Comparison of ENCODE assay signal across 8 cellular contexts in the genomic region with DNA sequence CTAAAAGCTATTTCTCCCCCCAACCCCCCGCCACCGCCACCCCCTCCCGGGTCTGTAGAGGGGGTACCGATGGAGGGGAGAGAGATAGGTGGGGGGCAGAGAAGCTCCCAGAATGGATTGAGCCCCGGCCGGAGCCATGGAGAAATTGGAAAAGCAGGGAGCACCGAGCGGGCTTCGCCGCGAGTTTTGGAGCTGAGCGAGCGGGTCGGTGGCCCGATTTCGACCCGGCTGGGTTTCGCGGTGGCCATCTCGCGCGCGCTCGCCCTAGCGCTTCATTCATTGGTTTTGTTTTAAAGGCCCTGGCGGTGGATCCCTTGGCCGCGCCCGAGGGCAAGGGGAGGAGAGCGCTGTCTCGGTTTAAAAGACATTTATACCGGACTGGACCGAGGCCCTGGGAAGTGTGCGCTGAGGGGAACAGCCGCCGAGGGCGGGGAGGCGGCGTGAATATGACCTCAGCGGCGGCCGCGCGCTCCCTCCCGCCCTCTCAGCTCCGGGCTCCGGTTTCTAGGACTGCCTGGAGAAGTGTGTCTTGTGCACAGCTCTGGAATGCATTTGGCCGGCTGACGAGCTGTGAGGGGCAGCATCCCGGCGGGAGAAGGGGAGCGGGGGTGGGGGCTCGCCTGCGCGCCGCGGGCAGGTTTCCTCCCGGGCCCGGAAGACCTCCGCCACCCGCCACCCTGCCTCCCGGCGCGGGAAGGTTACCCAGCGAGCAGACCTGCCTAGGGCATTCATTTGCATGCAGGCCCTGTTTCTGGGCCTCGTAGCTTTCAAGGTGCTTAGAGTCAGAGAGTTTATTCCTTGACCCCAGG. TPM values are rescaled to one million over a fixed set of nuclear protein-coding genes. Genes with fewer than 3 reads are reported as not detected.
DNase-seq lines count a peak whose midpoint lies in the region; ATAC-seq, FAIRE-seq and TF ChIP-seq lines count a peak whose summit lies in the region.

No MANE protein-coding gene starts in this region.

- peak overlapping the region; percentile 100 for H3K27ac ChIP-seq in HUES6 (ENCODE audit: low read depth, low read length)

- no peak for FAIRE-seq in RCC 7860 (lab: Jason Lieb, UNC)

- peak overlapping the region; percentile 84 for H3K27ac Mint-ChIP-seq in activated naive CD8-positive, alpha-beta T cell treated with anti-CD3 and anti-CD28 coated beads for 36 hours
- H3K27ac Mint-ChIP-seq in glutamatergic neuron (ENCODE audit: unreplicated experiment) = peak overlapping the region; percentile 92

- DNase-seq in DMS79 (lab: John Stamatoyannopoulos, UW) = peak; percentile 62
- peak; percentile 78 for DNase-seq in RCC 7860 (ENCODE audit: low spot score)
- DNase-seq in activated naive CD8-positive, alpha-beta T cell treated with anti-CD3 and anti-CD28 coated beads for 36 hours = peak; percentile 45
- DNase-seq in glutamatergic neuron = peak; percentile 77
- DNase-seq in omental fat pad (ENCODE audit: low spot score) = no peak
- DNase-seq in inferior parietal cortex (ENCODE audit: extremely low spot score) = no peak

- no peaks in the 10 kb centered on the region for H3K9me3 ChIP-seq in HUES6 (ENCODE audit: control insufficient read depth, insufficient read depth, low read depth, low read length)

- peaks cover under 1% of the 10 kb centered on the region for H3K27me3 Mint-ChIP-seq in activated naive CD8-positive, alpha-beta T cell treated with anti-CD3 and anti-CD28 coated beads for 36 hours
- H3K27me3 Mint-ChIP-seq in glutamatergic neuron (ENCODE audit: unreplicated experiment) = peaks cover 10% of the 10 kb centered on the region

- peak overlapping the region; percentile 81 for H3K4me3 Mint-ChIP-seq in activated naive CD8-positive, alpha-beta T cell treated with anti-CD3 and anti-CD28 coated beads for 36 hours
- peak overlapping the region; percentile 89 for H3K4me3 Mint-ChIP-seq in glutamatergic neuron (ENCODE audit: unreplicated experiment)

- ATAC-seq in GM21381 (IDR thresholded peaks at IDR 0.05; ENCODE audit: unreplicated experiment) = peak; percentile 25
- peak; percentile 69 for ATAC-seq in omental fat pad (ENCODE audit: low FRiP score)

- peaks cover 42% of the 10 kb centered on the region for H3K4me1 ChIP-seq in HUES6 (ENCODE audit: control insufficient read depth, insufficient read depth, low read length)

- no peaks in the 10 kb centered on the region for H3K27me3 ChIP-seq in HUES6 (ENCODE audit: control insufficient read depth, insufficient read depth, low read length)

- peak overlapping the region; percentile 66 for H3K4me3 ChIP-seq in HUES6 (ENCODE audit: low read depth, low read length)

- H3K9me3 Mint-ChIP-seq in activated naive CD8-positive, alpha-beta T cell treated with anti-CD3 and anti-CD28 coated beads for 36 hours = no peaks in the 10 kb centered on the region
- peaks cover 16% of the 10 kb centered on the region for H3K9me3 Mint-ChIP-seq in glutamatergic neuron (ENCODE audit: unreplicated experiment)

- peaks cover 19% of the 10 kb centered on the region for H3K4me1 Mint-ChIP-seq in activated naive CD8-positive, alpha-beta T cell treated with anti-CD3 and anti-CD28 coated beads for 36 hours
- H3K4me1 Mint-ChIP-seq in glutamatergic neuron (ENCODE audit: low read depth, unreplicated experiment) = peaks cover 11% of the 10 kb centered on the region

- peaks cover 11% of the 10 kb centered on the region; the same call in 1 of the 2 replicates for H3K36me3 ChIP-seq in HUES6 (ENCODE audit: control insufficient read depth, insufficient read depth, low read length)

- peaks cover 8% of the 10 kb centered on the region for H3K36me3 Mint-ChIP-seq in activated naive CD8-positive, alpha-beta T cell treated with anti-CD3 and anti-CD28 coated beads for 36 hours
- H3K36me3 Mint-ChIP-seq in glutamatergic neuron (ENCODE audit: unreplicated experiment) = no peaks in the 10 kb centered on the region

- H3K9ac ChIP-seq in HUES6 (ENCODE audit: low read length) = peak overlapping the region; percentile 98

- no peak for TF ChIP-seq CTCF in glutamatergic neuron (IDR thresholded peaks at IDR 0.05; ENCODE audit: partially characterized antibody, unreplicated experiment)
- no peak for TF ChIP-seq CTCF in omental fat pad (IDR thresholded peaks at IDR 0.05)

RNA-seq across cellular contexts. Expression of gene SMAD7, which starts 1.7 kb away (rescaled TPM):
- 1 to 10 TPM; 9.0 to 9.4 TPM for total RNA-seq in activated naive CD8-positive, alpha-beta T cell treated with anti-CD3 and anti-CD28 coated beads for 36 hours
- total RNA-seq in glutamatergic neuron (ENCODE audit: unreplicated experiment) (10.8 TPM), omental fat pad (10 to 100 TPM; 33.6 to 78.4 (median 47.2) TPM)

Comparison
In these comparisons a context has a peak if more than half of its experiments do, and no peak if none do; other contexts are left out.
1. DNase-seq: peak in DMS79 (single experiment), RCC 7860 (single experiment), activated naive CD8-positive, alpha-beta T cell treated with anti-CD3 and anti-CD28 coated beads for 36 hours (single experiment) and glutamatergic neuron (single experiment); none in omental fat pad (single experiment) and inferior parietal cortex (single experiment).